18 cellular contexts compared by ENCODE assay signal in the genomic region with DNA sequence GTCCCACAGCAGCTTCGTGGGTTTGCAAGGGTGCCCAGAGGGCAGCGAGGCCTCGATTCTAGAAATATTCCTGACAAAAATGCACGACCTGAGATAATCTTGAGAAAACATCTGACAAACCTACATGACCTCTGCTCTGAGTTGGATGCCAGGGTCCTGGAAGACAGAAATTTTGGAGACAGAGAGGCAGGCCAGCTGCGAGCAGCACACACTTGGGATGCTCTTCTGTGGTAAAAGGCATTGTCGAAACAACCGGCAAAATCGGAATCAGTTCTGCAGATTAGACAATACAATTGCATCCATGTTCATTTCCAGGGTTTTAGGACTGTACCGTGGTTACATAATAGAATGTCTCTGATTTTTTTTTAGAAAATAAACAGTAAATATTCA.
DNase-seq lines count a peak whose midpoint lies in the region; TF ChIP-seq lines count a peak whose summit lies in the region.
"Had no signal": no experiment of that assay in that cellular context is flagged by ENCODE, and none has a peak within 500 bp of the region (broad histone marks: within the 10 kb centered on the region; RNA-seq: fewer than 3 reads in every experiment).

No MANE protein-coding gene starts in this region.

- H3K27me3 Mint-ChIP-seq in glutamatergic neuron (ENCODE audit: unreplicated experiment), result peaks cover 17% of the 10 kb centered on the region
- peaks cover 9% of the 10 kb centered on the region for H3K27me3 Mint-ChIP-seq in nephron progenitor cell (ENCODE audit: low read depth, poor library complexity)
- H3K27me3 Mint-ChIP-seq: CD4-positive, alpha-beta memory T cell had no signal

- DNase-seq in DMS 273 (lab: John Stamatoyannopoulos, UW; ENCODE audit: unreplicated experiment), result peak; percentile 28
- no peak for DNase-seq in DMS 273 treated with DMSO at 0.1 percent for 48 hours (lab: John Stamatoyannopoulos, UW)
- peak; percentile 55 to 73 for DNase-seq in SJCRH30
- no peak for DNase-seq in glutamatergic neuron
- DNase-seq in nephron progenitor cell, result no peak
- no peak for DNase-seq in GM13976 (ENCODE audit: low spot score)
- no peak for DNase-seq in occipital lobe (lab: John Stamatoyannopoulos, UW)
- DNase-seq in SW 1271 (lab: John Stamatoyannopoulos, UW), result no peak
- DNase-seq: ACHN; CD4-positive, alpha-beta memory T cell; Karpas-422; MV-4-11; NCI-H2227 treated with DMSO at 0.1 percent for 48 hours; NCI-H510A; Peyer's patch had no signal

- H3K9me3 Mint-ChIP-seq in glutamatergic neuron (ENCODE audit: unreplicated experiment) (peaks cover 16% of the 10 kb centered on the region), nephron progenitor cell (peaks cover 15% of the 10 kb centered on the region)

- H3K27ac Mint-ChIP-seq in glutamatergic neuron (ENCODE audit: unreplicated experiment) (peak overlapping the region; percentile 98), nephron progenitor cell (no peak overlapping the region)
- H3K27ac Mint-ChIP-seq: CD4-positive, alpha-beta memory T cell had no signal

- H3K27ac ChIP-seq in SJCRH30, result peak overlapping the region; percentile 99
- H3K27ac ChIP-seq: 22Rv1, BLaER1, Peyer's patch, SJSA1 had no signal

- no peak for TF ChIP-seq CTCF in glutamatergic neuron (IDR thresholded peaks at IDR 0.05; ENCODE audit: partially characterized antibody, unreplicated experiment)
- TF ChIP-seq CTCF in nephron progenitor cell (IDR thresholded peaks at IDR 0.05), result no peak
- TF ChIP-seq CTCF in GM13976 (IDR thresholded peaks at IDR 0.05; ENCODE audit: borderline replicate concordance, control extremely low read depth, extremely low read depth, insufficient read depth, missing control alignments), result no peak

- H3K27me3 ChIP-seq in SJCRH30, result no peaks in the 10 kb centered on the region
- H3K27me3 ChIP-seq: BLaER1, Peyer's patch, SJSA1 had no signal

- no peaks in the 10 kb centered on the region for H3K36me3 ChIP-seq in SJCRH30
- H3K36me3 ChIP-seq: BLaER1, Peyer's patch, SJSA1 had no signal

- peaks cover 54% of the 10 kb centered on the region for H3K4me1 ChIP-seq in SJCRH30
- H3K4me1 ChIP-seq: SJSA1 had no signal

- H3K4me3 Mint-ChIP-seq in glutamatergic neuron (ENCODE audit: unreplicated experiment) (no peak overlapping the region), nephron progenitor cell (peak overlapping the region; percentile 13)
- H3K4me3 Mint-ChIP-seq: CD4-positive, alpha-beta memory T cell had no signal

- in situ Hi-C loops in GM13976 (cut with MboI; ENCODE audit: low sequenced_read_pairs, unreplicated experiment), result no loop called here

- no peak overlapping the region; the same call in 1 of the 2 replicates for H3K4me3 ChIP-seq in SJCRH30
- H3K4me3 ChIP-seq: BLaER1, Peyer's patch, SJSA1 had no signal

- H3K4me1 Mint-ChIP-seq in glutamatergic neuron (ENCODE audit: low read depth, unreplicated experiment) (peaks cover 49% of the 10 kb centered on the region), nephron progenitor cell (peaks cover 59% of the 10 kb centered on the region)

- no peaks in the 10 kb centered on the region for H3K36me3 Mint-ChIP-seq in glutamatergic neuron (ENCODE audit: unreplicated experiment)
- no peaks in the 10 kb centered on the region for H3K36me3 Mint-ChIP-seq in nephron progenitor cell (ENCODE audit: low read depth)
- H3K36me3 Mint-ChIP-seq: CD4-positive, alpha-beta memory T cell had no signal

- no peaks in the 10 kb centered on the region for H3K9me3 ChIP-seq in SJCRH30 (replicated peaks)
- H3K9me3 ChIP-seq: BLaER1, Peyer's patch, SJSA1 had no signal

Comparison
In these comparisons a context has a peak if more than half of its experiments do, and no peak if none do; other contexts are left out.
1. DNase-seq: peak in DMS 273 (single experiment) and SJCRH30 (2 of 2); none in DMS 273 treated with DMSO at 0.1 percent for 48 hours (single experiment), glutamatergic neuron (single experiment), nephron progenitor cell (single experiment), GM13976 (single experiment), occipital lobe (single experiment) and SW 1271 (0 of 2).